Comparison of ENCODE assay signal across 8 cellular contexts in the genomic region with DNA sequence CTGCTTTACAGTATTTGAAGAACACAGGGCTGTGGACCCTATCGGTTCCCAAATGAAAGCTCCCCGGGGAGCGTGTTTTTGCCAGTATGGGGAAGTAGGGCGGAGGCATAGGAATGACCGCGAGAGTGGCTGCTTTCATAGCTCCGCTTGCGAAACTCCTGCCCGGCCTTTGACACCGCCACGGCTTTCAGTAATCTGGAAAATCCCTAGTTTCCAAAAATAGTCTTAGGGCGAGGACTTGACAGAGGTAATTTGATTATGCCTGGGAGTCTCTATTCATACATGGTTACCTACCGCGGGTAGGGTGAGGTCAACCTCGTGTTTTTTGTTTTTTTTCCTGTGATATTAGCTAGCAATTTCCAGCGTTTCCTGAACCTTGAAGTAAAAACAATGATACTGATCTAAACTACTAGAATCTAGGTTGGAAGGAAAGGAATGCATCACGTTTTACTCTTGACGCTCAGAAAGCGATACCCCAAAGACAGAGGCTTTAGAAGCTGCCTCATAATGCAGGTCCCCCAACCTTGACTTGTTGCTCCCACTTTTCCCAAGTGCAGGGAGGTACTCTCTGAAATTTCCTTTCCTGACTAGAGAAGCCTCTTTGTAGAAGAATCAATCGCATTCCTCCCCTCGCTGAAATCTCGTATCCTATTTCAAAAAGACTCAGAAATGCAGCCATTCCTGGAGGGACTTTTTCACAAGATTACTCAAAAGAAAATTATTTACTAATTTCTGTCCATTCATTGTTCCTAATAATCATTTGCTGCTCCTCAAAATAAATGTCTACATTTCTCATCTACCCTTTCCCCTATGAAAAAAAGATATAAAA. TPM values are rescaled to one million over a fixed set of nuclear protein-coding genes. Genes with fewer than 3 reads are reported as not detected.
A peak's percentile ranks its signal among the peaks of the same experiment; 100 is the strongest.
DNase-seq lines count a peak whose midpoint lies in the region; ATAC-seq and TF ChIP-seq lines count a peak whose summit lies in the region.

No MANE protein-coding gene starts in this region.

- H3K27me3 ChIP-seq in CD4-positive, CD25-positive, alpha-beta regulatory T cell (ENCODE audit: control insufficient read depth, insufficient read depth, low read length) = no peaks in the 10 kb centered on the region

- H3K27ac ChIP-seq in CD4-positive, CD25-positive, alpha-beta regulatory T cell (ENCODE audit: insufficient read depth, low read length, poor library complexity, severe bottlenecking) = peak overlapping the region; percentile 100
- H3K27ac ChIP-seq in temporal lobe (ENCODE audit: low read depth, low read length) = peak overlapping the region; percentile 93

- H3K36me3 ChIP-seq in CD4-positive, CD25-positive, alpha-beta regulatory T cell (ENCODE audit: control insufficient read depth, insufficient read depth, low read length) = peaks cover 30% of the 10 kb centered on the region

- DNase-seq in CD4-positive, CD25-positive, alpha-beta regulatory T cell = peak in 1 of 3 donors; percentile 59
- peak; percentile 78 for DNase-seq in NCI-H69 (lab: John Stamatoyannopoulos, UW)
- peak; percentile 49 for DNase-seq in activated T-cell treated with anti-CD3 and anti-CD28 coated beads for 4 hours
- peak; percentile 98 for DNase-seq in fibroblast of peridontal ligament (ENCODE audit: extremely low read depth)
- DNase-seq in natural killer cell = no peak

- peaks cover 17 to 51% (median 38%) of the 10 kb centered on the region in 4 donors for H3K4me1 Mint-ChIP-seq in CD4-positive, CD25-positive, alpha-beta regulatory T cell
- H3K4me1 Mint-ChIP-seq in natural killer cell = peaks cover 48 to 53% of the 10 kb centered on the region in 2 donors

- ATAC-seq in CD4-positive, CD25-positive, alpha-beta regulatory T cell (ENCODE audit: low read depth in 2 of 2) = peak; percentile 2 to 5
- ATAC-seq in GM19035 (IDR thresholded peaks at IDR 0.05; ENCODE audit: unreplicated experiment) (peak; percentile 31), HG03342 (IDR thresholded peaks at IDR 0.05; ENCODE audit: unreplicated experiment) (peak; percentile 31), natural killer cell (peak; percentile 46 to 63 (median 51))

- TF ChIP-seq CTCF in natural killer cell (IDR thresholded peaks at IDR 0.05) = no peak

- peaks cover 46% of the 10 kb centered on the region for H3K4me1 ChIP-seq in CD4-positive, CD25-positive, alpha-beta regulatory T cell (ENCODE audit: control insufficient read depth, insufficient read depth, low read length, poor library complexity, severe bottlenecking)

- H3K9me3 Mint-ChIP-seq in CD4-positive, CD25-positive, alpha-beta regulatory T cell = no peaks in the 10 kb centered on the region
- no peaks in the 10 kb centered on the region for H3K9me3 Mint-ChIP-seq in natural killer cell

- H3K27ac Mint-ChIP-seq in CD4-positive, CD25-positive, alpha-beta regulatory T cell = peak overlapping the region; percentile 99 to 100 (median 100)
- peak overlapping the region; percentile 97 to 99 for H3K27ac Mint-ChIP-seq in natural killer cell

- intact Hi-C loops in natural killer cell (cut with micrococcal nuclease) = loop anchor here (1.0 kb wide), 2 partner anchors 13 to 487 kb away; partner anchors contain the start of gene TIPARP

- H3K4me3 ChIP-seq in CD4-positive, CD25-positive, alpha-beta regulatory T cell (ENCODE audit: low read depth, low read length) = peak overlapping the region; percentile 77

- H3K36me3 Mint-ChIP-seq in CD4-positive, CD25-positive, alpha-beta regulatory T cell = peaks cover 38% of the 10 kb centered on the region
- peaks cover 30% of the 10 kb centered on the region for H3K36me3 Mint-ChIP-seq in natural killer cell

- no peaks in the 10 kb centered on the region for H3K9me3 ChIP-seq in CD4-positive, CD25-positive, alpha-beta regulatory T cell (ENCODE audit: control insufficient read depth in 2 of 2, low read length in 2 of 2)

- peaks cover 4% of the 10 kb centered on the region for H3K27me3 Mint-ChIP-seq in CD4-positive, CD25-positive, alpha-beta regulatory T cell
- H3K27me3 Mint-ChIP-seq in natural killer cell (ENCODE audit: low read depth in 2 of 2) = no peaks in the 10 kb centered on the region

- H3K4me3 Mint-ChIP-seq in CD4-positive, CD25-positive, alpha-beta regulatory T cell = peak overlapping the region; percentile 97 to 99 (median 98)
- peak overlapping the region; percentile 95 for H3K4me3 Mint-ChIP-seq in natural killer cell

RNA-seq across cellular contexts. Expression of gene CCNL1, which starts 0.9 kb away (rescaled TPM):
- total RNA-seq in CD4-positive, CD25-positive, alpha-beta regulatory T cell = 1,080 TPM
- polyA plus RNA-seq in CD4-positive, CD25-positive, alpha-beta regulatory T cell = 10 to 100 TPM; 48.7 to 71.3 (median 57.9) TPM
- total RNA-seq in natural killer cell (1,000 to 10,000 TPM; 1,104 to 1,331 (median 1,220) TPM), temporal lobe (68.1 TPM)

Comparison
In these comparisons a context has a peak if more than half of its experiments do, and no peak if none do; other contexts are left out.
1. RNA of gene CCNL1, which starts 0.9 kb away (total RNA-seq): 1,104 to 1,331 TPM in natural killer cell and 1,080 TPM in CD4-positive, CD25-positive, alpha-beta regulatory T cell (single experiment); 68.1 TPM in temporal lobe (single experiment); every median in the first group is over 10 times any median in the second.
2. Peak in every context shown above with its lines, with median percentiles within 50 percentile points of each other: ATAC-seq.